ENCODE assay signal across 1 cellular context in genomic region chr3:159982442-159982841, GRCh38.
TF ChIP-seq lines count a peak whose summit lies in the region.

No MANE protein-coding gene starts in this region.

TF ChIP-seq in SK-N-SH treated with all-trans-retinoic acid at 6 μM for 48 hours, 23 proteins besides CTCF, POLR2A, EP300 and RAD21 (continued from another document):
- TF ChIP-seq, protein P1, sequence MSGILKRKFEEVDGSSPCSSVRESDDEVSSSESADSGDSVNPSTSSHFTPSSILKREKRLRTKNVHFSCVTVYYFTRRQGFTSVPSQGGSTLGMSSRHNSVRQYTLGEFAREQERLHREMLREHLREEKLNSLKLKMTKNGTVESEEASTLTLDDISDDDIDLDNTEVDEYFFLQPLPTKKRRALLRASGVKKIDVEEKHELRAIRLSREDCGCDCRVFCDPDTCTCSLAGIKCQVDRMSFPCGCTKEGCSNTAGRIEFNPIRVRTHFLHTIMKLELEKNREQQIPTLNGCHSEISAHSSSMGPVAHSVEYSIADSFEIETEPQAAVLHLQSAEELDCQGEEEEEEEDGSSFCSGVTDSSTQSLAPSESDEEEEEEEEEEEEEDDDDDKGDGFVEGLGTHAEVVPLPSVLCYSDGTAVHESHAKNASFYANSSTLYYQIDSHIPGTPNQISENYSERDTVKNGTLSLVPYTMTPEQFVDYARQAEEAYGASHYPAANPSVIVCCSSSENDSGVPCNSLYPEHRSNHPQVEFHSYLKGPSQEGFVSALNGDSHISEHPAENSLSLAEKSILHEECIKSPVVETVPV (CRISPR knock-in tag; IDR thresholded peaks at IDR 0.05) = no peak
- TF ChIP-seq ZFP3 (CRISPR knock-in tag; IDR thresholded peaks at IDR 0.05) (no peak), BACH2 (CRISPR knock-in tag; IDR thresholded peaks at IDR 0.05; ENCODE audit: borderline replicate concordance) (no peak), CREB5 (CRISPR knock-in tag; IDR thresholded peaks at IDR 0.05; ENCODE audit: low read depth) (no peak), TCF4 (CRISPR knock-in tag; IDR thresholded peaks at IDR 0.05; ENCODE audit: borderline replicate concordance) (no peak), ESRRG (CRISPR knock-in tag; IDR thresholded peaks at IDR 0.05) (no peak), ISL1 (CRISPR knock-in tag; IDR thresholded peaks at IDR 0.05) (no peak), ZC3H10 (CRISPR knock-in tag; IDR thresholded peaks at IDR 0.05) (no peak), SNAI2 (CRISPR knock-in tag; IDR thresholded peaks at IDR 0.05) (no peak), OSR1 (CRISPR knock-in tag; IDR thresholded peaks at IDR 0.05) (no peak), ZFP30 (CRISPR knock-in tag; IDR thresholded peaks at IDR 0.05) (no peak), CSDC2 (CRISPR knock-in tag; IDR thresholded peaks at IDR 0.05) (no peak), GLIS3 (CRISPR knock-in tag; IDR thresholded peaks at IDR 0.05) (no peak)
